9 cellular contexts compared by ENCODE assay signal in the genomic region with DNA sequence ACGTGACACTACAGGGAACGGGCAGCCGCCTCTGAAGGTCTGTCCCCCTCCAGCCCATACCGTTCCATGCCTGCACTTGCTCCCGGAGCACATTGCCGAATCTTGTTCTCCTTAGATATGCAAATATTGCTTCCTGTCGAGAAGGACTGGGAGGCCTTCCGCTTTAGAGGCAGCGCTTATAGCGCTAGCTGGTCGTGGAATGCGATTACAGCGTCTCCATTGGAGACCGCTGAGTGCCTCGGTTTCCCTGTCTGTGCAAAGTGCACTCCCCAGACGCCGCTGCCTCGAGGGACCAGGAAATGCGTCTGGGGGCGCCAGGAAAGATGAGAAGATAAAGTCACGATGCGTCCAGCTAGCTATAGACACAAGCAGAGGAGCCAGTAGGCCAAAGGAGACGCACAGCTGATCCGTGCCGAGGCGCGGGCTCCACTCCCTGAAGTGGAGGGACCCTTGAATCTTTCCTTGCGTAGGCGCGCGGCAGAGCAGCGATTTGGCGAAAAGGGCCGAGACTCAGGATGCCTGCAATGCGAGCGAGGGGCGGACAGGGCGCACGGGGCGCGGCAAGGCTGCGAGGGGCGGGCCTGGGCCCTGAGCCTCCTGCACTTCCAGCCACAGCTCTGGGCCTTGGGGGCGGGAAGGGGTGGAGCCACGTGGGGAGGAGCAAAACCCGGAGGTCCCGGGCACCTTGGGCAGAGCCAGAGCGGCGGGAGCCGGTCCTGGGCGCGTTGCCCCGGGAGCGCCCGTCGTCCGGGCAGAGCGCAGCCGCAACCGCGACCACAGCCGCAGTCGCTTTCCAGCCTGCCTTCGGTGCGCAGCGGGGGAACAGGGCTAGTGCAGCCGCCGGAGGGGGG. TPM values are rescaled to one million over a fixed set of nuclear protein-coding genes. Genes with fewer than 3 reads are reported as not detected.
DNase-seq lines count a peak whose midpoint lies in the region; TF ChIP-seq lines count a peak whose summit lies in the region.
"Had no signal": no experiment of that assay in that cellular context is flagged by ENCODE, and none has a peak within 500 bp of the region (broad histone marks: within the 10 kb centered on the region; RNA-seq: fewer than 3 reads in every experiment).

A gene (plus strand): TSS at position 692 of the 851 bp plus-strand sequence. CDS start 261 bp downstream, outside the sequence.

- H3K9me3 ChIP-seq in iPS DF 6.9 (ENCODE audit: control insufficient read depth, insufficient read depth, low read length) = no peaks in the 10 kb centered on the region
- H3K9me3 ChIP-seq in skeletal muscle tissue (ENCODE audit: control insufficient read depth in 3 of 3, low read length in 3 of 3) = peaks cover 0 to 5% (median 0%) of the 10 kb centered on the region in 3 donors
- no peaks in the 10 kb centered on the region for H3K9me3 ChIP-seq in HAP-1

- H3K27ac ChIP-seq in iPS DF 6.9 (ENCODE audit: low read length) (no peak within 1 kb of the TSS), skeletal muscle tissue (ENCODE audit: low read depth, low read length) (no peak within 1 kb of the TSS)

- H3K9ac ChIP-seq in skeletal muscle tissue (ENCODE audit: low read depth in 1 of 3, low read length in 3 of 3) = peak within 1 kb of the TSS in 1 of 3 donors; percentile 47

- H3K27me3 ChIP-seq in iPS DF 6.9 (ENCODE audit: control insufficient read depth, insufficient read depth, low read length) (peaks cover 17% of the 10 kb centered on the region; the same call in 1 of the 2 replicates), skeletal muscle tissue (ENCODE audit: control insufficient read depth in 3 of 3, insufficient read depth in 3 of 3, low read length in 3 of 3) (peaks cover 57 to 60% (median 57%) of the 10 kb centered on the region in 3 donors), HAP-1 (ENCODE audit: low read depth) (peaks cover 55% of the 10 kb centered on the region)

- in situ Hi-C loops in astrocyte of the cerebellum (cut with HindIII; ENCODE audit: low sequenced_read_pairs) (no loop called here), HAP-1 (cut with MboI; ENCODE audit: low sequenced_read_pairs) (no loop called here), G401 (cut with HindIII; ENCODE audit: low sequenced_read_pairs) (no loop called here)

- WGBS in iPS DF 6.9 (ENCODE audit: insufficient coverage, insufficient read length) = no CpG with 5 or more reads among the region's 68 CpGs

- H3K4me1 ChIP-seq in iPS DF 6.9 (ENCODE audit: control insufficient read depth, insufficient read depth, low read length) (peaks cover 4% of the 10 kb centered on the region; the same call in 1 of the 2 replicates), skeletal muscle tissue (ENCODE audit: control insufficient read depth in 3 of 3, insufficient read depth in 3 of 3, low read length in 3 of 3) (peaks cover 7 to 21% (median 20%) of the 10 kb centered on the region in 3 donors), HAP-1 (no peaks in the 10 kb centered on the region)

- TF ChIP-seq CTCF in astrocyte of the cerebellum (IDR thresholded peaks at IDR 0.05; ENCODE audit: low read depth, low read length, missing control alignments) = no peak

- DNase-seq in NCI-H82 (lab: John Stamatoyannopoulos, UW) (peak; percentile 54), NCI-H82 treated with DMSO at 0.1 percent for 48 hours (lab: John Stamatoyannopoulos, UW; ENCODE audit: unreplicated experiment) (no peak), NCI-H146 treated with DMSO at 0.1 percent for 48 hours (lab: John Stamatoyannopoulos, UW; ENCODE audit: unreplicated experiment) (peak; percentile 45), astrocyte of the cerebellum (ENCODE audit: low read depth) (peak; percentile 15), iPS DF 6.9 (ENCODE audit: low read depth, low spot score) (peak; percentile 70), HAP-1 (ENCODE audit: low spot score in 2 of 2) (no peak), G401 (ENCODE audit: low spot score) (no peak)

- H3K36me3 ChIP-seq in iPS DF 6.9 (ENCODE audit: control insufficient read depth, insufficient read depth, low read length) (no peaks in the 10 kb centered on the region), skeletal muscle tissue (ENCODE audit: control insufficient read depth in 3 of 3, insufficient read depth in 3 of 3, low read length in 3 of 3) (no peaks in the 10 kb centered on the region), HAP-1 (replicated peaks) (no peaks in the 10 kb centered on the region)

- H3K4me3 ChIP-seq in astrocyte of the cerebellum (ENCODE audit: low read depth, low read length) (peak within 1 kb of the TSS; percentile 42), iPS DF 6.9 (ENCODE audit: low read length) (peak within 1 kb of the TSS; percentile 36; the same call in 1 of the 2 replicates), skeletal muscle tissue (ENCODE audit: low read length in 3 of 3) (peak within 1 kb of the TSS; percentile 44 to 66 (median 60)), HAP-1 (no peak within 1 kb of the TSS)

RNA-seq across cellular contexts. Expression of the gene that starts here (rescaled TPM):
- 0.52 TPM for total RNA-seq in skeletal muscle tissue
- total RNA-seq in G401 (2014; rRNA removed; shearing (Covaris generic)) = not detected in 2 replicates
- total RNA-seq: T-helper 2 cell treated with Interferon-gamma antibody and Interleukin-4, amounts not matched to agents 100 ng/mL and 5 ng/mL, for 36 hours had no signal

Comparison
In these comparisons a context has a peak if more than half of its experiments do, and no peak if none do; other contexts are left out.
1. DNase-seq: peak in NCI-H82 (single experiment), NCI-H146 treated with DMSO at 0.1 percent for 48 hours (single experiment), astrocyte of the cerebellum (single experiment) and iPS DF 6.9 (single experiment); none in NCI-H82 treated with DMSO at 0.1 percent for 48 hours (single experiment), HAP-1 (0 of 2) and G401 (single experiment).